In genomic region chr3:186653984-186654383, GRCh38 we compare ENCODE assay signal across 14 cellular contexts. TPM values are rescaled to one million over a fixed set of nuclear protein-coding genes. Genes with fewer than 3 reads are reported as not detected.
DNase-seq lines count a peak whose midpoint lies in the region; TF ChIP-seq lines count a peak whose summit lies in the region.
"Had no signal": no experiment of that assay in that cellular context is flagged by ENCODE, and none has a peak within 500 bp of the region (broad histone marks: within the 10 kb centered on the region; RNA-seq: fewer than 3 reads in every experiment).

No MANE protein-coding gene starts in this region.

- no peak for TF ChIP-seq POLR2A in testis (IDR thresholded peaks at IDR 0.05)

- intact Hi-C loops in testis (cut with DNase I; ENCODE audit: low total_unique reads), result no loop called here

- no peaks in the 10 kb centered on the region for H3K9me3 Mint-ChIP-seq in neural progenitor cell
- H3K9me3 Mint-ChIP-seq: T-helper 1 cell treated with Interleukin-12 subunit alpha and Interleukin-12 subunit beta and Interleukin-4 antibody, amounts not matched to agents 30 μg/mL and 1 μg/mL, for 36 hours had no signal

- no peaks in the 10 kb centered on the region for H3K36me3 Mint-ChIP-seq in neural progenitor cell

- peak overlapping the region; percentile 63 for H2AFZ ChIP-seq in neural progenitor cell (replicated peaks)

- H4K20me1 ChIP-seq in neural progenitor cell (ENCODE audit: low read depth), result no peaks in the 10 kb centered on the region

- peak; percentile 87 for DNase-seq in ELF-1 (ENCODE audit: low read depth, low spot score)
- DNase-seq in KBM-7, result peak; percentile 31
- DNase-seq in choroid plexus epithelial cell (ENCODE audit: low read depth), result no peak
- DNase-seq in neural progenitor cell (ENCODE audit: low spot score), result peak; percentile 48
- DNase-seq in ACHN, result no peak
- DNase-seq in activated CD4-positive, alpha-beta T cell treated with anti-CD3 and anti-CD28 coated beads for 4 hours, result no peak
- DNase-seq in testis, result no peak
- DNase-seq: activated CD4-positive, alpha-beta T cell treated with anti-CD3 and anti-CD28 coated beads, Interleukin-2, amount 50 U/mL, for 48 hours; activated gamma-delta T cell had no signal

- H3K27ac ChIP-seq in neural progenitor cell (no peak overlapping the region), testis (no peak overlapping the region)

- 45 to 68% methylated on average over 6 of the region's 6 CpGs for WGBS in testis, 2 donors

- H3K27me3 Mint-ChIP-seq in neural progenitor cell (ENCODE audit: insufficient read depth, low read depth), result no peaks in the 10 kb centered on the region

- no peak overlapping the region for H3K27ac Mint-ChIP-seq in neural progenitor cell
- H3K27ac Mint-ChIP-seq: T-helper 1 cell treated with Interleukin-12 subunit alpha and Interleukin-12 subunit beta and Interleukin-4 antibody, amounts not matched to agents 30 μg/mL and 1 μg/mL, for 36 hours had no signal

- no peaks in the 10 kb centered on the region for H3K27me3 ChIP-seq in neural progenitor cell
- H3K27me3 ChIP-seq in testis, result no peaks in the 10 kb centered on the region

- TF ChIP-seq CTCF in choroid plexus epithelial cell (conservative IDR thresholded peaks at IDR 0.05; ENCODE audit: low read depth, low read length) (peak; percentile 21), neural progenitor cell (IDR thresholded peaks at IDR 0.05) (peak; percentile 34), testis (IDR thresholded peaks at IDR 0.05) (no peak)

- H3K4me1 ChIP-seq in neural progenitor cell (peaks cover 5% of the 10 kb centered on the region), testis (no peaks in the 10 kb centered on the region)

- no peak overlapping the region for H3K4me3 Mint-ChIP-seq in neural progenitor cell
- H3K4me3 Mint-ChIP-seq: T-helper 1 cell treated with Interleukin-12 subunit alpha and Interleukin-12 subunit beta and Interleukin-4 antibody, amounts not matched to agents 30 μg/mL and 1 μg/mL, for 36 hours had no signal

- no peaks in the 10 kb centered on the region for H3F3A ChIP-seq in neural progenitor cell (ENCODE audit: low read depth)

- H3K79me2 ChIP-seq in neural progenitor cell (ENCODE audit: low read depth), result no peaks in the 10 kb centered on the region

- H3K9me3 ChIP-seq in neural progenitor cell (ENCODE audit: low read depth) (no peaks in the 10 kb centered on the region), testis (no peaks in the 10 kb centered on the region)

- peaks cover 10% of the 10 kb centered on the region for H3K4me1 Mint-ChIP-seq in neural progenitor cell

- H3K36me3 ChIP-seq in neural progenitor cell, result no peaks in the 10 kb centered on the region
- H3K36me3 ChIP-seq in testis (ENCODE audit: low read depth, missing control alignments), result no peaks in the 10 kb centered on the region

- no peak overlapping the region for H3K4me2 ChIP-seq in neural progenitor cell

- no peak overlapping the region for H3K9ac ChIP-seq in neural progenitor cell

- no peak overlapping the region for H3K4me3 ChIP-seq in choroid plexus epithelial cell (ENCODE audit: low read depth, low read length)
- no peak overlapping the region for H3K4me3 ChIP-seq in neural progenitor cell
- no peak overlapping the region for H3K4me3 ChIP-seq in testis
- H3K4me3 ChIP-seq: GM12878 had no signal

- in situ Hi-C loops in KBM-7 (cut with MboI; ENCODE audit: low pct_unique_long_range_greater_than_20kb, low sequenced_read_pairs) (no loop called here), ACHN (cut with HindIII; ENCODE audit: low pct_ligation_motif_present, low pct_unique_long_range_greater_than_20kb, low sequenced_read_pairs) (no loop called here)

RNA-seq across cellular contexts. Expression of gene HRG, which starts 11.8 kb away (rescaled TPM):
- total RNA-seq in neural progenitor cell (ENCODE audit: low replicate concordance), result not detected in 2 replicates
- total RNA-seq in testis, result not detected
- 0.16 TPM for polyA plus RNA-seq in testis (ENCODE audit: insufficient read depth, low read depth, low replicate concordance)
- total RNA-seq: bronchial epithelial cell, sciatic nerve, subcutaneous adipose tissue had no signal
- polyA plus RNA-seq: GM12878 had no signal

RNA-seq across cellular contexts. Expression of gene FETUB, which starts 13.8 kb away (rescaled TPM):
- not detected in 2 replicates for total RNA-seq in neural progenitor cell (ENCODE audit: low replicate concordance)
- total RNA-seq in testis, result under 1 TPM in 1 of 2 donors, not detected in 1; 0.79 TPM
- polyA plus RNA-seq in testis (ENCODE audit: insufficient read depth, low read depth, low replicate concordance), result 2.4 TPM
- total RNA-seq: bronchial epithelial cell, GM12878, sciatic nerve, subcutaneous adipose tissue had no signal
- polyA plus RNA-seq: GM12878 had no signal

RNA-seq across cellular contexts. Expression of gene AHSG, which starts 41.1 kb away (rescaled TPM):
- not detected in 2 replicates for total RNA-seq in neural progenitor cell (ENCODE audit: low replicate concordance)
- total RNA-seq in testis, result 1 to 10 TPM in 1 of 2 donors, under 1 TPM in 1; 0.81 to 1.6 TPM
- 1.5 TPM for polyA plus RNA-seq in testis (ENCODE audit: insufficient read depth, low read depth, low replicate concordance)
- total RNA-seq: bronchial epithelial cell, sciatic nerve, subcutaneous adipose tissue had no signal

Comparison
In these comparisons a context has a peak if more than half of its experiments do, and no peak if none do; other contexts are left out.
1. DNase-seq: peak in ELF-1 (single experiment), KBM-7 (single experiment) and neural progenitor cell (single experiment); none in choroid plexus epithelial cell (single experiment), ACHN (single experiment), activated CD4-positive, alpha-beta T cell treated with anti-CD3 and anti-CD28 coated beads for 4 hours (0 of 2) and testis (single experiment).
2. CTCF ChIP-seq: peak in choroid plexus epithelial cell (single experiment) and neural progenitor cell (single experiment); none in testis (0 of 3).